ENCODE assay signal across 30 cellular contexts in genomic region chr2:146455325-146455724, GRCh38.
"Had no signal": no experiment of that assay in that cellular context is flagged by ENCODE, and none has a peak within 500 bp of the region (broad histone marks: within the 10 kb centered on the region; RNA-seq: fewer than 3 reads in every experiment).

No MANE protein-coding gene starts in this region.

- H3K4me1 ChIP-seq: neural progenitor cell, parathyroid adenoma, psoas muscle, spleen, suprapubic skin, testis, tibial artery, transverse colon, upper lobe of right lung, uterus had no signal

- H3K4me2 ChIP-seq: neural progenitor cell, smooth muscle cell had no signal

- H3K27ac ChIP-seq: neural progenitor cell, ovary, parathyroid adenoma, psoas muscle, skin epidermis, spleen, suprapubic skin, testis, tibial artery, transverse colon, upper lobe of right lung, uterus had no signal

- H2AFZ ChIP-seq: neural progenitor cell, parathyroid adenoma had no signal

- H3K79me2 ChIP-seq: parathyroid adenoma had no signal

- H3K36me3 ChIP-seq: neural progenitor cell, ovary, spleen, suprapubic skin, tibial artery, transverse colon, upper lobe of right lung, uterus had no signal

- DNase-seq: naive thymus-derived CD8-positive, alpha-beta T cell; nephron progenitor cell; occipital lobe; ovary; posterior cingulate gyrus; psoas muscle; right cardiac atrium; spleen; stimulated activated CD4-positive, alpha-beta T cell treated with anti-CD3 and anti-CD28 coated beads, Interleukin-12 subunit alpha, Interleukin-12 subunit beta, amount 100 ng/mL, for 4 hours; stimulated activated CD4-positive, alpha-beta T cell treated with anti-CD3 and anti-CD28 coated beads, Interleukin-1b, Interleukin-23, amount 100 ng/mL, for 48 hours; stimulated activated CD4-positive, alpha-beta T cell treated with anti-CD3 and anti-CD28 coated beads, Interleukin-4, amount 100 ng/mL, for 1 hour; stimulated activated CD4-positive, alpha-beta T cell treated with anti-CD3 and anti-CD28 coated beads, Interleukin-4, amount 100 ng/mL, for 4 hours; stimulated activated CD8-positive, alpha-beta memory T cell treated with anti-CD3 and anti-CD28 coated beads, Interleukin-4, amount 100 ng/mL, for 48 hours; stimulated activated naive CD4-positive, alpha-beta T cell; stimulated activated naive CD8-positive, alpha-beta T cell treated with anti-CD3 and anti-CD28 coated beads, Interleukin-15, amount 100 ng/mL, for 72 hours; stimulated activated naive CD8-positive, alpha-beta T cell treated with anti-CD3 and anti-CD28 coated beads, Interleukin-15, Interleukin-2, amounts not matched to agents 100 U/mL and 50 U/mL, for 24 hours; substantia nigra; testis; tibial artery; transverse colon; upper lobe of right lung; uterus had no signal

- H3K9me3 ChIP-seq: ovary, suprapubic skin, testis, tibial artery, upper lobe of right lung, uterus had no signal

- H3K4me3 ChIP-seq: neural progenitor cell, ovary, psoas muscle, skin epidermis, smooth muscle cell, spleen, suprapubic skin, testis, tibial artery, transverse colon, upper lobe of right lung, uterus had no signal

- H3K9ac ChIP-seq: neural progenitor cell, parathyroid adenoma had no signal

- H3K27me3 ChIP-seq: neural progenitor cell, ovary, spleen, suprapubic skin, testis, tibial artery, transverse colon, upper lobe of right lung, uterus had no signal

- ATAC-seq: naive thymus-derived CD8-positive, alpha-beta T cell; natural killer cell treated with Interleukin-12 subunit alpha and Interleukin-12 subunit beta and Interleukin-15 and Interleukin-18, amount 100 ng/mL, for 72 hours; psoas muscle; right cardiac atrium; sciatic nerve; stimulated activated memory B cell treated with anti-CD40 and anti-IgM and Interleukin-4, amounts not matched to agents 10 μg/mL and 1 μg/mL and 100 μg/mL, for 72 hours; stimulated activated naive CD8-positive, alpha-beta T cell treated with anti-CD3 and anti-CD28 coated beads, Interleukin-15, amount 100 ng/mL, for 72 hours; stimulated activated naive CD8-positive, alpha-beta T cell treated with anti-CD3 and anti-CD28 coated beads, Interleukin-15, Interleukin-2, amounts not matched to agents 100 U/mL and 50 U/mL, for 24 hours; upper lobe of right lung had no signal
